In the genomic region with DNA sequence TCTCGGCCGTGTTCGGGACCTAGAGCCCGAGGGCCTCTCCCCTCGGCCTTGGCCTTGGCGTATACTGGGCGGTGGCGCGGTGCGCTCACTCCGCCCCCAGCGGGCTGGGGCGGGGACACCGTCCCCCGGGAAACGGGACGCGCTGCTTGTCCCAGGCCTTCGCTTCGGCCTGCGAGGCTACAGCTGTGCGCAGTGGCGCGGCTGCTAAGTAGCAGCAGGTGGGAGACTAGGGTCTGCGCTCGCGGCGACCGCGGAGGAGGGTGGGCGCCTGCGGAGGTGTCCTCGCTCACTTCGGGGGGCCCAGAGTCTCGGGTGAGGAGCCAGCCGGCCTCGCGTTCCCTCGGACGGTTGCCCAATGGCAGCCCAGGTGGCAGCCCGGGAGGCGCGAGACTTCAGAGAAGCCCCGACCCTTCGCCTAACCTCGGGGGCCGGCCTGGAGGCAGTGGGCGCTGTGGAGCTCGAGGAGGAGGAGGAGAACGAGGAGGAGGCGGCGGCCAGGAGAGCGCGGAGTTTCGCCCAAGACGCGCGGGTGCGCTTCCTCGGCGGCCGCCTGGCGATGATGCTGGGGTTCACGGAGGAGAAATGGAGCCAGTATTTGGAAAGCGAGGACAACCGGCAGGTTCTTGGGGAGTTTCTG, we compare ENCODE assay signal across 8 cellular contexts. TPM values are rescaled to one million over a fixed set of nuclear protein-coding genes. Genes with fewer than 3 reads are reported as not detected.
DNase-seq lines count a peak whose midpoint lies in the region; ATAC-seq, FAIRE-seq and TF ChIP-seq lines count a peak whose summit lies in the region.

A gene with protein sequence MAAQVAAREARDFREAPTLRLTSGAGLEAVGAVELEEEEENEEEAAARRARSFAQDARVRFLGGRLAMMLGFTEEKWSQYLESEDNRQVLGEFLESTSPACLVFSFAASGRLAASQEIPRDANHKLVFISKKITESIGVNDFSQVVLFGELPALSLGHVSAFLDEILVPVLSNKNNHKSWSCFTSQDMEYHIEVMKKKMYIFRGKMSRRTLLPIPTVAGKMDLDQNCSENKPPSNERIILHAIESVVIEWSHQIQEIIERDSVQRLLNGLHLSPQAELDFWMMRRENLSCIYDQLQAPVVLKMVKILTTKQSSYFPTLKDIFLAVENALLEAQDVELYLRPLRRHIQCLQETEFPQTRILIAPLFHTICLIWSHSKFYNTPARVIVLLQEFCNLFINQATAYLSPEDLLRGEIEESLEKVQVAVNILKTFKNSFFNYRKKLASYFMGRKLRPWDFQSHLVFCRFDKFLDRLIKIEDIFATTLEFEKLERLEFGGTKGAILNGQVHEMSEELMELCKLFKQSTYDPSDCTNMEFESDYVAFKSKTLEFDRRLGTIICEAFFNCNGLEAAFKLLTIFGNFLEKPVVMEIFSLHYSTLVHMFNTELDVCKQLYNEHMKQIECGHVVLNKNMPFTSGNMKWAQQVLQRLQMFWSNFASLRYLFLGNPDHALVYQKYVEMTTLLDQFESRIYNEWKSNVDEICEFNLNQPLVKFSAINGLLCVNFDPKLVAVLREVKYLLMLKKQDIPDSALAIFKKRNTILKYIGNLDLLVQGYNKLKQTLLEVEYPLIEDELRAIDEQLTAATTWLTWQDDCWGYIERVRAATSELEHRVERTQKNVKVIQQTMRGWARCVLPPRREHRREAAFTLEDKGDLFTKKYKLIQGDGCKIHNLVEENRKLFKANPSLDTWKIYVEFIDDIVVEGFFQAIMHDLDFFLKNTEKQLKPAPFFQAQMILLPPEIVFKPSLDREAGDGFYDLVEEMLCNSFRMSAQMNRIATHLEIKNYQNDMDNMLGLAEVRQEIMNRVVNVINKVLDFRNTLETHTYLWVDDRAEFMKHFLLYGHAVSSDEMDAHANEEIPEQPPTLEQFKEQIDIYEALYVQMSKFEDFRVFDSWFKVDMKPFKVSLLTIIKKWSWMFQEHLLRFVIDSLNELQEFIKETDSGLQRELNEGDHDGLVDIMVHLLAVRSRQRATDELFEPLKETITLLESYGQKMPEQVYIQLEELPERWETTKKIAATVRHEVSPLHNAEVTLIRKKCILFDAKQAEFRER (N-terminal part only) (plus strand): TSS at position 149 of the 637 bp plus-strand sequence. CDS start 207 bp downstream, at position 356.

- H3K4me3 Mint-ChIP-seq in naive B cell: peak within 1 kb of the TSS; percentile 16 to 79 (median 58)

- peaks cover 13% of the 10 kb centered on the region; the same call in 1 of the 2 replicates for H3K4me1 ChIP-seq in ES-I3 (ENCODE audit: insufficient read depth, low read length)

- H3K4me3 ChIP-seq in HFF-Myc (replicated peaks; ENCODE audit: low read depth, low read length) (peak within 1 kb of the TSS; percentile 25), epithelial cell of proximal tubule (ENCODE audit: low read depth, low read length) (peak within 1 kb of the TSS; percentile 51)

- no peaks in the 10 kb centered on the region for H3K36me3 Mint-ChIP-seq in naive B cell

- H3K9me3 ChIP-seq in ES-I3 (ENCODE audit: control insufficient read depth, insufficient read depth, low read length): no peaks in the 10 kb centered on the region

- no peak within 1 kb of the TSS for H3K27ac Mint-ChIP-seq in naive B cell

- DNase-seq in HFF-Myc (ENCODE audit: extremely low read depth, low read depth): no peak
- no peak for DNase-seq in epithelial cell of proximal tubule (ENCODE audit: low read depth)
- no peak for DNase-seq in naive B cell
- no peak for DNase-seq in effector CD4-positive, alpha-beta T cell
- DNase-seq in RCC 7860 (ENCODE audit: low spot score): no peak
- DNase-seq in central memory CD4-positive, alpha-beta T cell: no peak

- FAIRE-seq in RCC 7860 (lab: Jason Lieb, UNC): no peak

- TF ChIP-seq CTCF in HFF-Myc (IDR thresholded peaks at IDR 0.05; ENCODE audit: low read depth, low read length, missing control alignments): no peak
- peak; percentile 3 for TF ChIP-seq CTCF in epithelial cell of proximal tubule (conservative IDR thresholded peaks at IDR 0.05; ENCODE audit: low read depth, low read length)

- peak within 1 kb of the TSS; percentile 68 for H3K9ac ChIP-seq in ES-I3 (ENCODE audit: low read depth, low read length)

- H3K27me3 Mint-ChIP-seq in naive B cell: peaks cover 50 to 84% (median 74%) of the 10 kb centered on the region in 3 donors

- ATAC-seq in SK-N-SH treated with all-trans-retinoic acid at 6 μM for 48 hours (peak; percentile 75), naive B cell (ENCODE audit: low read depth in 2 of 2) (peak in 1 of 2 donors; percentile 20)

- H3K9me3 Mint-ChIP-seq in naive B cell: no peaks in the 10 kb centered on the region

- H3K4me1 Mint-ChIP-seq in naive B cell: peaks cover 9 to 13% (median 11%) of the 10 kb centered on the region in 3 donors

- H3K36me3 ChIP-seq in ES-I3 (ENCODE audit: insufficient read depth, low read length): no peaks in the 10 kb centered on the region

TF ChIP-seq in SK-N-SH treated with all-trans-retinoic acid at 6 μM for 48 hours, 23 proteins besides CTCF, POLR2A, EP300 and RAD21:
- no peak for TF ChIP-seq ZNF565 (CRISPR knock-in tag; conservative IDR thresholded peaks at IDR 0.05; ENCODE audit: low read depth)
- no peak for TF ChIP-seq ZC3H10 (CRISPR knock-in tag; IDR thresholded peaks at IDR 0.05)
- TF ChIP-seq ZFP30 (CRISPR knock-in tag; IDR thresholded peaks at IDR 0.05): no peak
- TF ChIP-seq ZNF70 (CRISPR knock-in tag; IDR thresholded peaks at IDR 0.05): no peak
- TF ChIP-seq GLIS3 (CRISPR knock-in tag; IDR thresholded peaks at IDR 0.05): no peak
- TF ChIP-seq, protein P1, sequence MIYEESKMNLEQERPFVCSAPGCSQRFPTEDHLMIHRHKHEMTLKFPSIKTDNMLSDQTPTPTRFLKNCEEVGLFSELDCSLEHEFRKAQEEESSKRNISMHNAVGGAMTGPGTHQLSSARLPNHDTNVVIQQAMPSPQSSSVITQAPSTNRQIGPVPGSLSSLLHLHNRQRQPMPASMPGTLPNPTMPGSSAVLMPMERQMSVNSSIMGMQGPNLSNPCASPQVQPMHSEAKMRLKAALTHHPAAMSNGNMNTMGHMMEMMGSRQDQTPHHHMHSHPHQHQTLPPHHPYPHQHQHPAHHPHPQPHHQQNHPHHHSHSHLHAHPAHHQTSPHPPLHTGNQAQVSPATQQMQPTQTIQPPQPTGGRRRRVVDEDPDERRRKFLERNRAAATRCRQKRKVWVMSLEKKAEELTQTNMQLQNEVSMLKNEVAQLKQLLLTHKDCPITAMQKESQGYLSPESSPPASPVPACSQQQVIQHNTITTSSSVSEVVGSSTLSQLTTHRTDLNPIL (CRISPR knock-in tag; IDR thresholded peaks at IDR 0.05; ENCODE audit: low read depth): no peak
- TF ChIP-seq ESRRG (CRISPR knock-in tag; IDR thresholded peaks at IDR 0.05): no peak

RNA-seq across cellular contexts. Expression of the gene that starts here (rescaled TPM):
- 0.07 and 2.8 TPM in 2 replicates for total RNA-seq in epithelial cell of proximal tubule
- 1 to 10 TPM in 2 of 6 donors, under 1 TPM in 3, not detected in 1; 0.40 to 1.1 (median 0.72) TPM for polyA plus RNA-seq in naive B cell (ENCODE audit: low read depth in 6 of 6)
